ENCODE assay signal across 14 cellular contexts in genomic region chr2:46460241-46460921, GRCh38. TPM values are rescaled to one million over a fixed set of nuclear protein-coding genes. Genes with fewer than 3 reads are reported as not detected.
DNase-seq lines count a peak whose midpoint lies in the region; ATAC-seq and TF ChIP-seq lines count a peak whose summit lies in the region.
"Had no signal": no experiment of that assay in that cellular context is flagged by ENCODE, and none has a peak within 500 bp of the region (broad histone marks: within the 10 kb centered on the region; RNA-seq: fewer than 3 reads in every experiment).

No MANE protein-coding gene starts in this region.

- H3K27ac ChIP-seq in gastroesophageal sphincter = peak overlapping the region in 3 of 4 donors; percentile 42 to 69 (median 62)
- peak overlapping the region; percentile 4 to 11 for H3K27ac ChIP-seq in tibial artery

- DNase-seq in amniotic epithelial cell (ENCODE audit: low read depth) = peak; percentile 32
- peak in 2 of 3 donors; percentile 18 to 33 for DNase-seq in mucosa of descending colon
- no peak for DNase-seq in tibial artery
- DNase-seq in iPS-NIHi7 (ENCODE audit: extremely low spot score) = no peak
- DNase-seq: activated CD8-positive, alpha-beta memory T cell treated with anti-CD3 and anti-CD28 coated beads, Interleukin-2, amount 50 U/mL, for 48 hours; DMS153; NCI-H2171; stimulated activated CD4-positive, alpha-beta T cell treated with anti-CD3 and anti-CD28 coated beads, Interleukin-4, amount 100 ng/mL, for 24 hours; stimulated activated naive CD8-positive, alpha-beta T cell treated with anti-CD3 and anti-CD28 coated beads, Interleukin-15, Interleukin-2, amounts not matched to agents 100 U/mL and 50 U/mL, for 24 hours had no signal

- peaks cover 0 to 45% (median 14%) of the 10 kb centered on the region in 3 donors for H3K4me1 ChIP-seq in gastroesophageal sphincter
- peaks cover 4% of the 10 kb centered on the region for H3K4me1 ChIP-seq in mucosa of descending colon (ENCODE audit: low read depth)
- H3K4me1 ChIP-seq in tibial artery = peaks cover 0 to 15% (median 6%) of the 10 kb centered on the region in 4 donors

- TF ChIP-seq EP300 in gastroesophageal sphincter (IDR thresholded peaks at IDR 0.05) = no peak

- no peaks in the 10 kb centered on the region for H3K9me3 ChIP-seq in gastroesophageal sphincter
- H3K9me3 ChIP-seq in mucosa of descending colon = no peaks in the 10 kb centered on the region
- no peaks in the 10 kb centered on the region for H3K9me3 ChIP-seq in tibial artery

- H3K36me3 ChIP-seq in gastroesophageal sphincter (no peaks in the 10 kb centered on the region), mucosa of descending colon (ENCODE audit: low read depth) (no peaks in the 10 kb centered on the region), tibial artery (no peaks in the 10 kb centered on the region)

- H3K4me3 ChIP-seq in gastroesophageal sphincter (no peak overlapping the region), mucosa of descending colon (no peak overlapping the region), tibial artery (no peak overlapping the region)

- ATAC-seq in gastroesophageal sphincter (no peak), mucosa of descending colon (no peak), HG02571 (IDR thresholded peaks at IDR 0.05; ENCODE audit: unreplicated experiment) (no peak), HG02623 (IDR thresholded peaks at IDR 0.05; ENCODE audit: unreplicated experiment) (no peak)
- ATAC-seq: HCT116; stimulated activated naive CD8-positive, alpha-beta T cell treated with anti-CD3 and anti-CD28 coated beads, Interleukin-15, Interleukin-2, amounts not matched to agents 100 U/mL and 50 U/mL, for 24 hours had no signal

- 44 to 59% methylated on average over 4 of the region's 16 CpGs for WGBS in gastroesophageal sphincter (ENCODE audit: low coverage in 1 of 2), 2 donors

- no peak for TF ChIP-seq POLR2A in gastroesophageal sphincter (IDR thresholded peaks at IDR 0.05)

- no peak for TF ChIP-seq CTCF in gastroesophageal sphincter (IDR thresholded peaks at IDR 0.05)
- no peak for TF ChIP-seq CTCF in mucosa of descending colon (IDR thresholded peaks at IDR 0.05)
- no peak for TF ChIP-seq CTCF in tibial artery (IDR thresholded peaks at IDR 0.05)

- intact Hi-C loops in mucosa of descending colon (cut with DNase I, micrococcal nuclease) (loop anchor here in 1 of 2 donors (2.0 kb wide), 1 partner anchor 468 kb away; no protein-coding TSS in a partner anchor), tibial artery (cut with DNase I; ENCODE audit: low total_unique reads) (no loop called here)

- H3K27me3 ChIP-seq in gastroesophageal sphincter (no peaks in the 10 kb centered on the region), tibial artery (no peaks in the 10 kb centered on the region)

RNA-seq across cellular contexts. Expression of gene TMEM247, which starts 19.0 kb away (rescaled TPM):
- total RNA-seq in gastroesophageal sphincter (not detected), mucosa of descending colon (not detected)
- total RNA-seq: endothelial cell of umbilical vein had no signal

Comparison
In these comparisons a context has a peak if more than half of its experiments do, and no peak if none do; other contexts are left out.
1. DNase-seq: peak in amniotic epithelial cell (single experiment) and mucosa of descending colon (2 of 3); none in tibial artery (0 of 2) and iPS-NIHi7 (single experiment).